1 cellular context compared by ENCODE assay signal in genomic region chr1:116855788-116856187, GRCh38.
TF ChIP-seq lines count a peak whose summit lies in the region.

No MANE protein-coding gene starts in this region.

TF ChIP-seq in GM23338, 12 proteins besides CTCF, POLR2A, EP300 and RAD21 (continued from another document):
- TF ChIP-seq, protein P1, sequence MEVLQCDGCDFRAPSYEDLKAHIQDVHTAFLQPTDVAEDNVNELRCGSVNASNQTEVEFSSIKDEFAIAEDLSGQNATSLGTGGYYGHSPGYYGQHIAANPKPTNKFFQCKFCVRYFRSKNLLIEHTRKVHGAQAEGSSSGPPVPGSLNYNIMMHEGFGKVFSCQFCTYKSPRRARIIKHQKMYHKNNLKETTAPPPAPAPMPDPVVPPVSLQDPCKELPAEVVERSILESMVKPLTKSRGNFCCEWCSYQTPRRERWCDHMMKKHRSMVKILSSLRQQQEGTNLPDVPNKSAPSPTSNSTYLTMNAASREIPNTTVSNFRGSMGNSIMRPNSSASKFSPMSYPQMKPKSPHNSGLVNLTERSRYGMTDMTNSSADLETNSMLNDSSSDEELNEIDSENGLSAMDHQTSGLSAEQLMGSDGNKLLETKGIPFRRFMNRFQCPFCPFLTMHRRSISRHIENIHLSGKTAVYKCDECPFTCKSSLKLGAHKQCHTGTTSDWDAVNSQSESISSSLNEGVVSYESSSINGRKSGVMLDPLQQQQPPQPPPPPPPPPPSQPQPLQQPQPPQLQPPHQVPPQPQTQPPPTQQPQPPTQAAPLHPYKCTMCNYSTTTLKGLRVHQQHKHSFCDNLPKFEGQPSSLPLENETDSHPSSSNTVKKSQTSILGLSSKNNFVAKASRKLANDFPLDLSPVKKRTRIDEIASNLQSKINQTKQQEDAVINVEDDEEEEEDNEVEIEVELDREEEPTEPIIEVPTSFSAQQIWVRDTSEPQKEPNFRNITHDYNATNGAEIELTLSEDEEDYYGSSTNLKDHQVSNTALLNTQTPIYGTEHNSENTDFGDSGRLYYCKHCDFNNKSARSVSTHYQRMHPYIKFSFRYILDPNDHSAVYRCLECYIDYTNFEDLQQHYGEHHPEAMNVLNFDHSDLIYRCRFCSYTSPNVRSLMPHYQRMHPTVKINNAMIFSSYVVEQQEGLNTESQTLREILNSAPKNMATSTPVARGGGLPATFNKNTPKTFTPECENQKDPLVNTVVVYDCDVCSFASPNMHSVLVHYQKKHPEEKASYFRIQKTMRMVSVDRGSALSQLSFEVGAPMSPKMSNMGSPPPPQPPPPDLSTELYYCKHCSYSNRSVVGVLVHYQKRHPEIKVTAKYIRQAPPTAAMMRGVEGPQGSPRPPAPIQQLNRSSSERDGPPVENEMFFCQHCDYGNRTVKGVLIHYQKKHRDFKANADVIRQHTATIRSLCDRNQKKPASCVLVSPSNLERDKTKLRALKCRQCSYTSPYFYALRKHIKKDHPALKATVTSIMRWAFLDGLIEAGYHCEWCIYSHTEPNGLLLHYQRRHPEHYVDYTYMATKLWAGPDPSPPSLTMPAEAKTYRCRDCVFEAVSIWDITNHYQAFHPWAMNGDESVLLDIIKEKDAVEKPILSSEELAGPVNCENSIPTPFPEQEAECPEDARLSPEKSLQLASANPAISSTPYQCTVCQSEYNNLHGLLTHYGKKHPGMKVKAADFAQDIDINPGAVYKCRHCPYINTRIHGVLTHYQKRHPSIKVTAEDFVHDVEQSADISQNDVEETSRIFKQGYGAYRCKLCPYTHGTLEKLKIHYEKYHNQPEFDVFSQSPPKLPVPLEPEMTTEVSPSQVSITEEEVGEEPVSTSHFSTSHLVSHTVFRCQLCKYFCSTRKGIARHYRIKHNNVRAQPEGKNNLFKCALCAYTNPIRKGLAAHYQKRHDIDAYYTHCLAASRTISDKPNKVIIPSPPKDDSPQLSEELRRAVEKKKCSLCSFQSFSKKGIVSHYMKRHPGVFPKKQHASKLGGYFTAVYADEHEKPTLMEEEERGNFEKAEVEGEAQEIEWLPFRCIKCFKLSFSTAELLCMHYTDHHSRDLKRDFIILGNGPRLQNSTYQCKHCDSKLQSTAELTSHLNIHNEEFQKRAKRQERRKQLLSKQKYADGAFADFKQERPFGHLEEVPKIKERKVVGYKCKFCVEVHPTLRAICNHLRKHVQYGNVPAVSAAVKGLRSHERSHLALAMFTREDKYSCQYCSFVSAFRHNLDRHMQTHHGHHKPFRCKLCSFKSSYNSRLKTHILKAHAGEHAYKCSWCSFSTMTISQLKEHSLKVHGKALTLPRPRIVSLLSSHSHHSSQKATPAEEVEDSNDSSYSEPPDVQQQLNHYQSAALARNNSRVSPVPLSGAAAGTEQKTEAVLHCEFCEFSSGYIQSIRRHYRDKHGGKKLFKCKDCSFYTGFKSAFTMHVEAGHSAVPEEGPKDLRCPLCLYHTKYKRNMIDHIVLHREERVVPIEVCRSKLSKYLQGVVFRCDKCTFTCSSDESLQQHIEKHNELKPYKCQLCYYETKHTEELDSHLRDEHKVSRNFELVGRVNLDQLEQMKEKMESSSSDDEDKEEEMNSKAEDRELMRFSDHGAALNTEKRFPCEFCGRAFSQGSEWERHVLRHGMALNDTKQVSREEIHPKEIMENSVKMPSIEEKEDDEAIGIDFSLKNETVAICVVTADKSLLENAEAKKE (CRISPR knock-in tag; IDR thresholded peaks at IDR 0.05), result no peak
- TF ChIP-seq JUNB (IDR thresholded peaks at IDR 0.05; ENCODE audit: unreplicated experiment) (no peak), STAT1 (IDR thresholded peaks at IDR 0.05; ENCODE audit: unreplicated experiment) (no peak)
